ENCODE assay signal across 10 cellular contexts in the genomic region with DNA sequence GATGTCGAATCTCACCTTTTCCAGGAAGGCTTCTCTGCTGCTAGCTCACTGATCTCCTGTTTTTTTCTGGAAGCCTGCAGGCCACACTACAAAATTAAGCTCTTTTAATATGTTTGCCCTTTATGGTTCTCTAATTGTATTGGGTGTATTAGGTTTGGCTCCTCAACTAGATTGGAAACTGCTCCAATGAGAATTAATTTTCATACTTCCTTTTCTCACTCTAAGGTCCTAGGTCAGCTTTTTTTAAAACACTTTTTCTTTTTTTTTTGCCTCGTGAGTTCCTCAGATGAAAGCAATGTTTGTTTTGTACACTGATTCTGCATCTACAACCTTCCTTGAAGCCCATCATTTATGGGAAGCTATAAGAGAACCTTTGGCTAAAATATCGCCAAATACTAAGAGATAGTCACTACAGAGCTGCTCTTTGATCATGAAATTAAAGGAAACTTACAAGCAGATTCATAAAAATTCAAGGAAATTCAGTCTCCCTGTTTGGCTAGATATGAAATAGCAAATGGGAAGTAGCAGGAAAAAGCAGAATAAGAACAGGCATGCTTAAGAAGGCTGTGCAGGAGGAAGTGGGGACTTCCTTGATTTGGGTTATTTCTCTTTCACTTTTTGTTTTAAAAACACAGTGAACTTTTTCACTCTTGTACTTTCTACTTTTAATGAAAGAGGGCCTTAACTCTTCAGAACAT. TPM values are rescaled to one million over a fixed set of nuclear protein-coding genes. Genes with fewer than 3 reads are reported as not detected.
DNase-seq lines count a peak whose midpoint lies in the region; ATAC-seq and TF ChIP-seq lines count a peak whose summit lies in the region.
"Had no signal": no experiment of that assay in that cellular context is flagged by ENCODE, and none has a peak within 500 bp of the region (broad histone marks: within the 10 kb centered on the region; RNA-seq: fewer than 3 reads in every experiment).

No MANE protein-coding gene starts in this region.

- H4K20me1 ChIP-seq in Loucy (ENCODE audit: insufficient read depth, low read length, poor library complexity, severe bottlenecking) (no peaks in the 10 kb centered on the region), smooth muscle cell (ENCODE audit: low read depth) (no peaks in the 10 kb centered on the region)

- H3K36me3 ChIP-seq in Loucy (ENCODE audit: insufficient read depth, low read length) = no peaks in the 10 kb centered on the region
- no peaks in the 10 kb centered on the region for H3K36me3 ChIP-seq in effector memory CD4-positive, alpha-beta T cell (ENCODE audit: control insufficient read depth, insufficient read depth, low read length)
- H3K36me3 ChIP-seq in transverse colon = no peaks in the 10 kb centered on the region
- no peaks in the 10 kb centered on the region for H3K36me3 ChIP-seq in smooth muscle cell (ENCODE audit: low read depth)

- ATAC-seq in GM18498 (IDR thresholded peaks at IDR 0.05; ENCODE audit: unreplicated experiment) (peak; percentile 78), GM21723 (IDR thresholded peaks at IDR 0.05; ENCODE audit: unreplicated experiment) (peak; percentile 92)

- H3K4me3 ChIP-seq in Loucy (ENCODE audit: low read length, poor library complexity, severe bottlenecking) = peak overlapping the region; percentile 74
- peak overlapping the region; percentile 36 for H3K4me3 ChIP-seq in effector memory CD4-positive, alpha-beta T cell (ENCODE audit: insufficient read depth, low read depth, low read length, poor library complexity, severe bottlenecking)
- peak overlapping the region in 1 of 4 donors; percentile 16 for H3K4me3 ChIP-seq in transverse colon
- no peak overlapping the region for H3K4me3 ChIP-seq in smooth muscle cell

- peak overlapping the region; percentile 75 for H3K4me2 ChIP-seq in Loucy (ENCODE audit: low read depth, low read length, poor library complexity, severe bottlenecking)
- H3K4me2 ChIP-seq in smooth muscle cell = no peak overlapping the region

- H3K9me3 ChIP-seq in Loucy (ENCODE audit: insufficient read depth, low read depth, low read length) (no peaks in the 10 kb centered on the region), transverse colon (no peaks in the 10 kb centered on the region), smooth muscle cell (replicated peaks; ENCODE audit: low read depth) (no peaks in the 10 kb centered on the region)
- H3K9me3 ChIP-seq in effector memory CD4-positive, alpha-beta T cell (ENCODE audit: control insufficient read depth, low read length) = no peaks in the 10 kb centered on the region

- peaks cover 37% of the 10 kb centered on the region for H3K4me1 ChIP-seq in Loucy (ENCODE audit: insufficient read depth, low read length, poor library complexity, severe bottlenecking)
- H3K4me1 ChIP-seq in effector memory CD4-positive, alpha-beta T cell (ENCODE audit: control insufficient read depth, insufficient read depth, low read length, poor library complexity, severe bottlenecking) = peaks cover 20% of the 10 kb centered on the region
- peaks cover 0 to 14% (median 2%) of the 10 kb centered on the region in 4 donors for H3K4me1 ChIP-seq in transverse colon
- no peaks in the 10 kb centered on the region for H3K4me1 ChIP-seq in smooth muscle cell (ENCODE audit: low read depth)

- intact Hi-C loops in transverse colon (cut with DNase I; ENCODE audit: low total_unique reads) = no loop called here

- no peaks in the 10 kb centered on the region for H3K9me2 ChIP-seq in Loucy (replicated peaks; ENCODE audit: low read depth, low read length)

- TF ChIP-seq CTCF in Loucy (conservative IDR thresholded peaks at IDR 0.05; ENCODE audit: low read length) (no peak), transverse colon (IDR thresholded peaks at IDR 0.05) (no peak), smooth muscle cell (IDR thresholded peaks at IDR 0.05; ENCODE audit: borderline replicate concordance, insufficient read depth, poor library complexity, severe bottlenecking) (no peak)

- 44 to 52% methylated on average over 3 of the region's 3 CpGs for WGBS in transverse colon (ENCODE audit: low coverage in 1 of 2), 2 donors
- 95% methylated on average over 3 of the region's 3 CpGs for WGBS in smooth muscle cell (ENCODE audit: low lambda C conversion rate)

- DNase-seq in effector memory CD4-positive, alpha-beta T cell = no peak
- DNase-seq in transverse colon (no peak), smooth muscle cell (lab: John Stamatoyannopoulos, UW; ENCODE audit: unreplicated experiment) (no peak), NCI-H526 (lab: John Stamatoyannopoulos, UW) (no peak), HCEC 1CT (no peak)

- no peaks in the 10 kb centered on the region for H3K27me3 ChIP-seq in Loucy (ENCODE audit: insufficient read depth, low read length, poor library complexity, severe bottlenecking)
- H3K27me3 ChIP-seq in effector memory CD4-positive, alpha-beta T cell (replicated peaks; ENCODE audit: control insufficient read depth, insufficient read depth, low read length, poor library complexity, severe bottlenecking) = no peaks in the 10 kb centered on the region
- no peaks in the 10 kb centered on the region for H3K27me3 ChIP-seq in transverse colon
- H3K27me3 ChIP-seq in smooth muscle cell (ENCODE audit: low read depth) = no peaks in the 10 kb centered on the region

- H3K79me2 ChIP-seq in Loucy (ENCODE audit: insufficient read depth, low read length) (no peaks in the 10 kb centered on the region), smooth muscle cell (ENCODE audit: low read depth) (no peaks in the 10 kb centered on the region)

- TF ChIP-seq EP300 in transverse colon (IDR thresholded peaks at IDR 0.05; ENCODE audit: low read depth) = no peak

- TF ChIP-seq POLR2A in transverse colon (IDR thresholded peaks at IDR 0.05) = no peak

- in situ Hi-C loops in transverse colon (cut with MboI; ENCODE audit: low pct_ligation_motif_present in 1 of 4, low pct_unique_long_range_greater_than_20kb in 1 of 4, low sequenced_read_pairs in 3 of 4) = loop anchor here in 1 of 4 donors (25.0 kb wide), 1 partner anchor 137 kb away; no protein-coding TSS in a partner anchor

- H3K9ac ChIP-seq in Loucy (ENCODE audit: low read depth, low read length, poor library complexity, severe bottlenecking) = peak overlapping the region; percentile 76
- H3K9ac ChIP-seq in smooth muscle cell (ENCODE audit: low read depth) = no peak overlapping the region

- peak overlapping the region; percentile 79 for H2AFZ ChIP-seq in Loucy (ENCODE audit: low read length)
- no peak overlapping the region for H2AFZ ChIP-seq in smooth muscle cell (ENCODE audit: low read depth)

- peak overlapping the region; percentile 78 for H3K27ac ChIP-seq in effector memory CD4-positive, alpha-beta T cell (ENCODE audit: insufficient read depth, low read length, poor library complexity, severe bottlenecking)
- H3K27ac ChIP-seq in transverse colon = peak overlapping the region; percentile 45 to 73 (median 64)
- H3K27ac ChIP-seq in smooth muscle cell (ENCODE audit: low read depth) = no peak overlapping the region

- H3F3A ChIP-seq in Loucy (ENCODE audit: low read depth) = 0 out of 2 replicates have a peak, but pooled peaks cover 5% of the 10 kb centered on the region
- no peaks in the 10 kb centered on the region for H3F3A ChIP-seq in smooth muscle cell (ENCODE audit: low read depth)

RNA-seq across cellular contexts. Expression of gene FYB1, which starts 55.2 kb away (rescaled TPM):
- total RNA-seq in transverse colon (10 to 100 TPM in 2 of 4 donors, 1 to 10 TPM in 2; 6.4 to 38.5 (median 17.5) TPM), smooth muscle cell (0.22 TPM in 1 of 2 replicates, not detected in the other)
- 0.06 and 0.07 TPM in 2 replicates for polyA plus RNA-seq in smooth muscle cell
- total RNA-seq: glomerular endothelial cell, LHCN-M2 had no signal
